ENCODE assay signal across 15 cellular contexts in genomic region chr9:74742176-74742575, GRCh38.
A peak's percentile ranks its signal among the peaks of the same experiment; 100 is the strongest.
DNase-seq lines count a peak whose midpoint lies in the region; FAIRE-seq and TF ChIP-seq lines count a peak whose summit lies in the region.
"Had no signal": no experiment of that assay in that cellular context is flagged by ENCODE, and none has a peak within 500 bp of the region (broad histone marks: within the 10 kb centered on the region; RNA-seq: fewer than 3 reads in every experiment).

No MANE protein-coding gene starts in this region.

- H2BK15ac ChIP-seq in H1 (ENCODE audit: low read length), result no peak overlapping the region

- no peak overlapping the region for H4K91ac ChIP-seq in H1 (replicated peaks; ENCODE audit: insufficient read length, low read length)

- 93% methylated on average over 1 of the region's 1 CpG; no CpG with 5 or more reads in 1 of the 2 experiments for WGBS in H1 (ENCODE audit: extremely low coverage in 1 of 2, insufficient coverage in 1 of 2, insufficient read length in 1 of 2, insufficient replicate concordance in 2 of 2, low coverage in 1 of 2, low lambda C conversion rate in 2 of 2, missing lambda C conversion rate in 1 of 2), 2 experiments

- TF ChIP-seq CTCF in H1 (IDR thresholded peaks at IDR 0.05; ENCODE audit: control extremely low read depth in 1 of 3, insufficient read depth in 1 of 3, low read depth in 1 of 3, low read length in 3 of 3), result no peak
- no peak for TF ChIP-seq CTCF in RWPE1 (conservative IDR thresholded peaks at IDR 0.05; ENCODE audit: low read depth)

- no peaks in the 10 kb centered on the region for H3K36me3 ChIP-seq in H1 (ENCODE audit: control insufficient read depth in 2 of 4, insufficient read depth in 4 of 4, low read length in 3 of 4)
- H3K36me3 ChIP-seq: BLaER1 had no signal

- H3K79me2 ChIP-seq in H1 (ENCODE audit: control insufficient read depth in 1 of 2, insufficient read depth in 2 of 2, low read length in 2 of 2), result no peaks in the 10 kb centered on the region

- H3K4me3 ChIP-seq in H1 (ENCODE audit: extremely low read depth in 1 of 4, insufficient read depth in 2 of 4, low read depth in 3 of 4, low read length in 4 of 4), result no peak overlapping the region
- H3K4me3 ChIP-seq: A549, BLaER1, GM12878 had no signal

- H2BK5ac ChIP-seq in H1 (ENCODE audit: low read depth, low read length), result no peak overlapping the region

- no peak overlapping the region for H3K23ac ChIP-seq in H1 (ENCODE audit: insufficient read length)

- no peaks in the 10 kb centered on the region for H3K27me3 ChIP-seq in H1 (replicated peaks in 1 of 4; ENCODE audit: control insufficient read depth in 3 of 4, extremely low read depth in 1 of 4, insufficient read depth in 3 of 4, low read length in 3 of 4)
- H3K27me3 ChIP-seq: BLaER1 had no signal

- H2AFZ ChIP-seq in H1 (ENCODE audit: low read length), result no peak overlapping the region

- no peak overlapping the region for H2BK20ac ChIP-seq in H1 (ENCODE audit: low read length)

- TF ChIP-seq POLR2A in H1 (IDR thresholded peaks at IDR 0.05; ENCODE audit: control extremely low read depth in 1 of 2, low read depth in 2 of 2, low read length in 2 of 2), result no peak

- no peak overlapping the region for H3K14ac ChIP-seq in H1 (ENCODE audit: insufficient read length)

- H2BK12ac ChIP-seq in H1 (ENCODE audit: low read depth, low read length), result no peak overlapping the region

- no peaks in the 10 kb centered on the region; the same call in 1 of the 2 replicates for H3K79me1 ChIP-seq in H1 (ENCODE audit: low read depth, low read length)

- TF ChIP-seq EP300 in H1 (IDR thresholded peaks at IDR 0.05; ENCODE audit: borderline replicate concordance in 1 of 2, low read depth in 2 of 2, low read length in 2 of 2), result no peak

- H3K56ac ChIP-seq in H1 (replicated peaks; ENCODE audit: insufficient read length, low read depth, low read length), result no peak overlapping the region

- no peaks in the 10 kb centered on the region for H3K4me1 ChIP-seq in H1 (replicated peaks in 1 of 4; ENCODE audit: control insufficient read depth in 3 of 4, insufficient read depth in 4 of 4, low read length in 3 of 4)
- H3K4me1 ChIP-seq: A549, BLaER1 had no signal

- TF ChIP-seq RAD21 in H1 (IDR thresholded peaks at IDR 0.05 in 1 of 2, conservative IDR thresholded peaks at IDR 0.05 in 1 of 2; ENCODE audit: low read depth in 2 of 2, low read length in 2 of 2), result no peak

- no peak overlapping the region for H3K18ac ChIP-seq in H1 (ENCODE audit: extremely low read depth, low read length)

- POLR2A ChIA-PET in H1 (lab: Charles Lee; ENCODE audit: partially characterized antibody) (no interaction called here), RWPE1 (lab: Yijun Ruan, JAX; ENCODE audit: low non-redundant PET) (no interaction called here)

- no peak overlapping the region for H3K9ac ChIP-seq in H1 (replicated peaks in 1 of 4; ENCODE audit: extremely low read depth in 1 of 4, low read depth in 3 of 4, low read length in 3 of 4)
- H3K9ac ChIP-seq: BLaER1 had no signal

- H3K27me3 Mint-ChIP-seq in immature natural killer cell (ENCODE audit: low read depth in 3 of 3), result peaks cover 3 to 16% (median 9%) of the 10 kb centered on the region in 3 donors

- no peak overlapping the region for H3K27ac ChIP-seq in H1 (ENCODE audit: low read depth, low read length)
- H3K27ac ChIP-seq in RWPE1, result no peak overlapping the region
- H3K27ac ChIP-seq: 22Rv1, A549, BLaER1, HL-60 had no signal

- H3K4me3 Mint-ChIP-seq in immature natural killer cell, result no peak overlapping the region
- H3K4me3 Mint-ChIP-seq: CD14-positive monocyte; CD4-positive, alpha-beta memory T cell had no signal

- H3K4me1 Mint-ChIP-seq in immature natural killer cell, result no peaks in the 10 kb centered on the region
- H3K4me1 Mint-ChIP-seq: CD14-positive monocyte had no signal

- DNase-seq in NCI-H1092 treated with DMSO at 0.1 percent for 48 hours (lab: John Stamatoyannopoulos, UW) (peak; percentile 26), NCI-H1092 (lab: John Stamatoyannopoulos, UW) (no peak), COR-L47 (lab: John Stamatoyannopoulos, UW) (peak; percentile 4), NCI-H1105 (lab: John Stamatoyannopoulos, UW) (peak; percentile 26), H1 (ENCODE audit: low read depth in 1 of 2, low spot score in 2 of 2) (no peak), RWPE1 (ENCODE audit: low spot score) (no peak), immature natural killer cell (no peak)
- DNase-seq: CD4-positive, alpha-beta memory T cell; DMS 273 treated with DMSO at 0.1 percent for 48 hours had no signal

- no peaks in the 10 kb centered on the region for H3K9me3 Mint-ChIP-seq in immature natural killer cell
- H3K9me3 Mint-ChIP-seq: CD14-positive monocyte had no signal

- H4K8ac ChIP-seq in H1 (ENCODE audit: extremely low read depth, insufficient read depth, low read length), result no peak overlapping the region

- H4K20me1 ChIP-seq in H1 (replicated peaks in 1 of 2; ENCODE audit: control insufficient read depth in 1 of 2, insufficient read depth in 2 of 2, low read length in 2 of 2), result no peaks in the 10 kb centered on the region
- H4K20me1 ChIP-seq: BLaER1 had no signal

- no peak overlapping the region for H3K4me2 ChIP-seq in H1 (ENCODE audit: insufficient read depth in 1 of 2, low read depth in 2 of 2, low read length in 2 of 2)
- H3K4me2 ChIP-seq: A549, BLaER1 had no signal

- no peak overlapping the region for H2AK5ac ChIP-seq in H1 (ENCODE audit: low read depth, low read length)

- H2BK120ac ChIP-seq in H1 (replicated peaks; ENCODE audit: low read depth, low read length), result no peak overlapping the region

- H3K36me3 Mint-ChIP-seq in immature natural killer cell, result peaks cover 0 to 4% (median 0%) of the 10 kb centered on the region in 3 donors
- H3K36me3 Mint-ChIP-seq: CD14-positive monocyte; CD4-positive, alpha-beta memory T cell had no signal

- H3K9me3 ChIP-seq in H1 (ENCODE audit: insufficient read depth in 2 of 2, low read depth in 1 of 2, low read length in 1 of 2), result no peaks in the 10 kb centered on the region
- H3K9me3 ChIP-seq: A549, BLaER1 had no signal

- peak; percentile 13 for FAIRE-seq in H1 (lab: Jason Lieb, UNC)
- FAIRE-seq: GM12878 had no signal

- CTCF ChIA-PET in H1 (lab: Charles Lee; ENCODE audit: partially characterized antibody), result interaction anchor here (0.6 to 2.6 kb wide), 9 partner anchors 9 to 132 kb away, joined by 3 to 7 read pairs (median 4); no protein-coding TSS in a partner anchor
- CTCF ChIA-PET in RWPE1 (lab: Yijun Ruan, JAX), result interaction anchor here (0.6 to 0.7 kb wide), 3 partner anchors 8 to 299 kb away, joined by 3 to 4 read pairs (median 3); no protein-coding TSS in a partner anchor

- H3K27ac Mint-ChIP-seq in immature natural killer cell, result no peak overlapping the region
- H3K27ac Mint-ChIP-seq: CD14-positive monocyte; CD4-positive, alpha-beta memory T cell had no signal

- no peak overlapping the region for H3K4ac ChIP-seq in H1 (replicated peaks; ENCODE audit: insufficient read length, low read depth, low read length)

- no peak overlapping the region for H4K5ac ChIP-seq in H1 (ENCODE audit: insufficient read length, low read depth, low read length)

- H3K23me2 ChIP-seq in H1 (ENCODE audit: low read depth, low read length), result peaks cover 2% of the 10 kb centered on the region; the same call in 1 of the 2 replicates

TF ChIP-seq in H1, 55 proteins besides CTCF, POLR2A, EP300 and RAD21:
- TF ChIP-seq FOSL1 (IDR thresholded peaks at IDR 0.05; ENCODE audit: insufficient read depth, low read depth, low read length), result no peak
- no peak for TF ChIP-seq BRCA1 (IDR thresholded peaks at IDR 0.05; ENCODE audit: low read depth, low read length)
- no peak for TF ChIP-seq SAP30 (IDR thresholded peaks at IDR 0.05; ENCODE audit: insufficient read depth, insufficient replicate concordance, low read length)
- TF ChIP-seq CREB1 (IDR thresholded peaks at IDR 0.05), result no peak
- TF ChIP-seq, protein P1, sequence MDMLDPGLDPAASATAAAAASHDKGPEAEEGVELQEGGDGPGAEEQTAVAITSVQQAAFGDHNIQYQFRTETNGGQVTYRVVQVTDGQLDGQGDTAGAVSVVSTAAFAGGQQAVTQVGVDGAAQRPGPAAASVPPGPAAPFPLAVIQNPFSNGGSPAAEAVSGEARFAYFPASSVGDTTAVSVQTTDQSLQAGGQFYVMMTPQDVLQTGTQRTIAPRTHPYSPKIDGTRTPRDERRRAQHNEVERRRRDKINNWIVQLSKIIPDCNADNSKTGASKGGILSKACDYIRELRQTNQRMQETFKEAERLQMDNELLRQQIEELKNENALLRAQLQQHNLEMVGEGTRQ (IDR thresholded peaks at IDR 0.05; ENCODE audit: low read length), result no peak
- no peak for TF ChIP-seq JUN (IDR thresholded peaks at IDR 0.05; ENCODE audit: low read depth, low read length)
- no peak for TF ChIP-seq GTF2F1 (IDR thresholded peaks at IDR 0.05; ENCODE audit: borderline replicate concordance, low read depth, low read length)
- no peak for TF ChIP-seq BCL11A (IDR thresholded peaks at IDR 0.05; ENCODE audit: low read depth in 2 of 2, low read length in 2 of 2)

Comparison
In these comparisons a context has a peak if more than half of its experiments do, and no peak if none do; other contexts are left out.
1. DNase-seq: peak in NCI-H1092 treated with DMSO at 0.1 percent for 48 hours (single experiment), COR-L47 (single experiment) and NCI-H1105 (single experiment); none in NCI-H1092 (single experiment), H1 (0 of 2), RWPE1 (single experiment) and immature natural killer cell (0 of 3).